ENCODE assay signal across 18 cellular contexts in genomic region chr5:4230531-4230904, GRCh38.
"Had no signal": no experiment of that assay in that cellular context is flagged by ENCODE, and none has a peak within 500 bp of the region (broad histone marks: within the 10 kb centered on the region; RNA-seq: fewer than 3 reads in every experiment).

No MANE protein-coding gene starts in this region.

- H3K36me3 Mint-ChIP-seq: stimulated activated memory B cell treated with anti-CD40 and anti-IgM and Interleukin-4, amounts not matched to agents 10 μg/mL and 1 μg/mL and 100 μg/mL, for 72 hours; T-cell had no signal

- H3K4me1 ChIP-seq: colonic mucosa, lower lobe of right lung, psoas muscle, right lobe of liver, spleen, upper lobe of right lung had no signal

- H3K4me3 Mint-ChIP-seq: activated CD8-positive, alpha-beta T cell treated with anti-CD3 and anti-CD28 coated beads, Interleukin-2, amount 10 ng/mL, durations not matched to agents 7 days and 5 days; activated T-helper 1 cell treated with anti-CD3 and anti-CD28 coated beads, Interleukin-12 subunit alpha, Interleukin-12 subunit beta, Interleukin-2, Interleukin-4 antibody, amounts not matched to agents 30 ng/mL and 10 ng/mL and 1 ng/mL, durations not matched to agents 14 hours and 24 hours and 36 hours; mesothelial cell of epicardium; stimulated activated memory B cell treated with anti-CD40 and anti-IgM and Interleukin-4, amounts not matched to agents 10 μg/mL and 1 μg/mL and 100 μg/mL, for 72 hours; T-cell had no signal

- H3K36me3 ChIP-seq: colonic mucosa, lower lobe of right lung, right lobe of liver, spleen, upper lobe of right lung had no signal

- H3K4me3 ChIP-seq: colonic mucosa, lower lobe of right lung, psoas muscle, right lobe of liver, spleen, upper lobe of right lung had no signal

- H3K27ac ChIP-seq: colonic mucosa, lower lobe of right lung, psoas muscle, right lobe of liver, spleen, upper lobe of right lung, VCaP had no signal

- H3K27ac Mint-ChIP-seq: activated CD8-positive, alpha-beta T cell treated with anti-CD3 and anti-CD28 coated beads, Interleukin-2, amount 10 ng/mL, durations not matched to agents 7 days and 5 days; activated T-helper 1 cell treated with anti-CD3 and anti-CD28 coated beads, Interleukin-12 subunit alpha, Interleukin-12 subunit beta, Interleukin-2, Interleukin-4 antibody, amounts not matched to agents 30 ng/mL and 10 ng/mL and 1 ng/mL, durations not matched to agents 14 hours and 24 hours and 36 hours; mesothelial cell of epicardium; stimulated activated memory B cell treated with anti-CD40 and anti-IgM and Interleukin-4, amounts not matched to agents 10 μg/mL and 1 μg/mL and 100 μg/mL, for 72 hours; T-cell had no signal

- H3K27me3 Mint-ChIP-seq: stimulated activated memory B cell treated with anti-CD40 and anti-IgM and Interleukin-4, amounts not matched to agents 10 μg/mL and 1 μg/mL and 100 μg/mL, for 72 hours; T-cell had no signal

- ATAC-seq: activated CD8-positive, alpha-beta T cell treated with anti-CD3 and anti-CD28 coated beads, Interleukin-2, amount 10 ng/mL, durations not matched to agents 7 days and 5 days; psoas muscle; right lobe of liver; stimulated activated memory B cell treated with anti-CD40 and anti-IgM and Interleukin-4, amounts not matched to agents 10 μg/mL and 1 μg/mL and 100 μg/mL, for 72 hours; T-cell had no signal

- H3K27me3 ChIP-seq: colonic mucosa, right lobe of liver, spleen, upper lobe of right lung had no signal

- H3K9me3 ChIP-seq: psoas muscle, right lobe of liver, upper lobe of right lung had no signal

- DNase-seq: activated CD4-positive, alpha-beta T cell treated with anti-CD3 and anti-CD28 coated beads for 48 hours; activated CD8-positive, alpha-beta memory T cell treated with anti-CD3 and anti-CD28 coated beads, Interleukin-2, amount 50 U/mL, for 48 hours; activated CD8-positive, alpha-beta T cell treated with anti-CD3 and anti-CD28 coated beads, Interleukin-2, amount 10 ng/mL, durations not matched to agents 7 days and 5 days; activated naive CD4-positive, alpha-beta T cell; aorta; colonic mucosa; effector CD8-positive, alpha-beta T cell; lower lobe of right lung; psoas muscle; right lobe of liver; spleen; stimulated activated CD4-positive, alpha-beta T cell treated with anti-CD3 and anti-CD28 coated beads, Interleukin-1b, Interleukin-23, amount 100 ng/mL, for 48 hours; T-cell; upper lobe of right lung had no signal

- H3K4me1 Mint-ChIP-seq: stimulated activated memory B cell treated with anti-CD40 and anti-IgM and Interleukin-4, amounts not matched to agents 10 μg/mL and 1 μg/mL and 100 μg/mL, for 72 hours; T-cell had no signal
